Comparison of ENCODE assay signal across 1 cellular context in genomic region chr12:76883826-76884225, GRCh38.
TF ChIP-seq lines count a peak whose summit lies in the region.

No MANE protein-coding gene starts in this region.

TF ChIP-seq in HepG2, 621 proteins besides CTCF, POLR2A, EP300 and RAD21 (continued from another document):
- TF ChIP-seq, protein P1, sequence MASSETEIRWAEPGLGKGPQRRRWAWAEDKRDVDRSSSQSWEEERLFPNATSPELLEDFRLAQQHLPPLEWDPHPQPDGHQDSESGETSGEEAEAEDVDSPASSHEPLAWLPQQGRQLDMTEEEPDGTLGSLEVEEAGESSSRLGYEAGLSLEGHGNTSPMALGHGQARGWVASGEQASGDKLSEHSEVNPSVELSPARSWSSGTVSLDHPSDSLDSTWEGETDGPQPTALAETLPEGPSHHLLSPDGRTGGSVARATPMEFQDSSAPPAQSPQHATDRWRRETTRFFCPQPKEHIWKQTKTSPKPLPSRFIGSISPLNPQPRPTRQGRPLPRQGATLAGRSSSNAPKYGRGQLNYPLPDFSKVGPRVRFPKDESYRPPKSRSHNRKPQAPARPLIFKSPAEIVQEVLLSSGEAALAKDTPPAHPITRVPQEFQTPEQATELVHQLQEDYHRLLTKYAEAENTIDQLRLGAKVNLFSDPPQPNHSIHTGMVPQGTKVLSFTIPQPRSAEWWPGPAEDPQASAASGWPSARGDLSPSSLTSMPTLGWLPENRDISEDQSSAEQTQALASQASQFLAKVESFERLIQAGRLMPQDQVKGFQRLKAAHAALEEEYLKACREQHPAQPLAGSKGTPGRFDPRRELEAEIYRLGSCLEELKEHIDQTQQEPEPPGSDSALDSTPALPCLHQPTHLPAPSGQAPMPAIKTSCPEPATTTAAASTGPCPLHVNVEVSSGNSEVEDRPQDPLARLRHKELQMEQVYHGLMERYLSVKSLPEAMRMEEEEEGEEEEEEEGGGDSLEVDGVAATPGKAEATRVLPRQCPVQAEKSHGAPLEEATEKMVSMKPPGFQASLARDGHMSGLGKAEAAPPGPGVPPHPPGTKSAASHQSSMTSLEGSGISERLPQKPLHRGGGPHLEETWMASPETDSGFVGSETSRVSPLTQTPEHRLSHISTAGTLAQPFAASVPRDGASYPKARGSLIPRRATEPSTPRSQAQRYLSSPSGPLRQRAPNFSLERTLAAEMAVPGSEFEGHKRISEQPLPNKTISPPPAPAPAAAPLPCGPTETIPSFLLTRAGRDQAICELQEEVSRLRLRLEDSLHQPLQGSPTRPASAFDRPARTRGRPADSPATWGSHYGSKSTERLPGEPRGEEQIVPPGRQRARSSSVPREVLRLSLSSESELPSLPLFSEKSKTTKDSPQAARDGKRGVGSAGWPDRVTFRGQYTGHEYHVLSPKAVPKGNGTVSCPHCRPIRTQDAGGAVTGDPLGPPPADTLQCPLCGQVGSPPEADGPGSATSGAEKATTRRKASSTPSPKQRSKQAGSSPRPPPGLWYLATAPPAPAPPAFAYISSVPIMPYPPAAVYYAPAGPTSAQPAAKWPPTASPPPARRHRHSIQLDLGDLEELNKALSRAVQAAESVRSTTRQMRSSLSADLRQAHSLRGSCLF (CRISPR knock-in tag; IDR thresholded peaks at IDR 0.05; ENCODE audit: borderline replicate concordance): no peak
- TF ChIP-seq, protein P2, sequence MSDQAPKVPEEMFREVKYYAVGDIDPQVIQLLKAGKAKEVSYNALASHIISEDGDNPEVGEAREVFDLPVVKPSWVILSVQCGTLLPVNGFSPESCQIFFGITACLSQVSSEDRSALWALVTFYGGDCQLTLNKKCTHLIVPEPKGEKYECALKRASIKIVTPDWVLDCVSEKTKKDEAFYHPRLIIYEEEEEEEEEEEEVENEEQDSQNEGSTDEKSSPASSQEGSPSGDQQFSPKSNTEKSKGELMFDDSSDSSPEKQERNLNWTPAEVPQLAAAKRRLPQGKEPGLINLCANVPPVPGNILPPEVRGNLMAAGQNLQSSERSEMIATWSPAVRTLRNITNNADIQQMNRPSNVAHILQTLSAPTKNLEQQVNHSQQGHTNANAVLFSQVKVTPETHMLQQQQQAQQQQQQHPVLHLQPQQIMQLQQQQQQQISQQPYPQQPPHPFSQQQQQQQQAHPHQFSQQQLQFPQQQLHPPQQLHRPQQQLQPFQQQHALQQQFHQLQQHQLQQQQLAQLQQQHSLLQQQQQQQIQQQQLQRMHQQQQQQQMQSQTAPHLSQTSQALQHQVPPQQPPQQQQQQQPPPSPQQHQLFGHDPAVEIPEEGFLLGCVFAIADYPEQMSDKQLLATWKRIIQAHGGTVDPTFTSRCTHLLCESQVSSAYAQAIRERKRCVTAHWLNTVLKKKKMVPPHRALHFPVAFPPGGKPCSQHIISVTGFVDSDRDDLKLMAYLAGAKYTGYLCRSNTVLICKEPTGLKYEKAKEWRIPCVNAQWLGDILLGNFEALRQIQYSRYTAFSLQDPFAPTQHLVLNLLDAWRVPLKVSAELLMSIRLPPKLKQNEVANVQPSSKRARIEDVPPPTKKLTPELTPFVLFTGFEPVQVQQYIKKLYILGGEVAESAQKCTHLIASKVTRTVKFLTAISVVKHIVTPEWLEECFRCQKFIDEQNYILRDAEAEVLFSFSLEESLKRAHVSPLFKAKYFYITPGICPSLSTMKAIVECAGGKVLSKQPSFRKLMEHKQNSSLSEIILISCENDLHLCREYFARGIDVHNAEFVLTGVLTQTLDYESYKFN (CRISPR knock-in tag; conservative IDR thresholded peaks at IDR 0.05): no peak
- TF ChIP-seq, protein P3, sequence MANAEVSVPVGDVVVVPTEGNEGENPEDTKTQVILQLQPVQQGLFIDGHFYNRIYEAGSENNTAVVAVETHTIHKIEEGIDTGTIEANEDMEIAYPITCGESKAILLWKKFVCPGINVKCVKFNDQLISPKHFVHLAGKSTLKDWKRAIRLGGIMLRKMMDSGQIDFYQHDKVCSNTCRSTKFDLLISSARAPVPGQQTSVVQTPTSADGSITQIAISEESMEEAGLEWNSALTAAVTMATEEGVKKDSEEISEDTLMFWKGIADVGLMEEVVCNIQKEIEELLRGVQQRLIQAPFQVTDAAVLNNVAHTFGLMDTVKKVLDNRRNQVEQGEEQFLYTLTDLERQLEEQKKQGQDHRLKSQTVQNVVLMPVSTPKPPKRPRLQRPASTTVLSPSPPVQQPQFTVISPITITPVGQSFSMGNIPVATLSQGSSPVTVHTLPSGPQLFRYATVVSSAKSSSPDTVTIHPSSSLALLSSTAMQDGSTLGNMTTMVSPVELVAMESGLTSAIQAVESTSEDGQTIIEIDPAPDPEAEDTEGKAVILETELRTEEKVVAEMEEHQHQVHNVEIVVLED (CRISPR knock-in tag; IDR thresholded peaks at IDR 0.05; ENCODE audit: borderline replicate concordance): no peak
- no peak for TF ChIP-seq YEATS4 (CRISPR knock-in tag; IDR thresholded peaks at IDR 0.05; ENCODE audit: borderline replicate concordance)
- TF ChIP-seq ZNF776 (CRISPR knock-in tag; IDR thresholded peaks at IDR 0.05): no peak
- TF ChIP-seq MIXL1 (CRISPR knock-in tag; IDR thresholded peaks at IDR 0.05): no peak
- no peak for TF ChIP-seq ZBTB49 (CRISPR knock-in tag; IDR thresholded peaks at IDR 0.05; ENCODE audit: borderline replicate concordance)
- TF ChIP-seq, protein P4, sequence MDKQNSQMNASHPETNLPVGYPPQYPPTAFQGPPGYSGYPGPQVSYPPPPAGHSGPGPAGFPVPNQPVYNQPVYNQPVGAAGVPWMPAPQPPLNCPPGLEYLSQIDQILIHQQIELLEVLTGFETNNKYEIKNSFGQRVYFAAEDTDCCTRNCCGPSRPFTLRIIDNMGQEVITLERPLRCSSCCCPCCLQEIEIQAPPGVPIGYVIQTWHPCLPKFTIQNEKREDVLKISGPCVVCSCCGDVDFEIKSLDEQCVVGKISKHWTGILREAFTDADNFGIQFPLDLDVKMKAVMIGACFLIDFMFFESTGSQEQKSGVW (CRISPR knock-in tag; IDR thresholded peaks at IDR 0.05; ENCODE audit: borderline replicate concordance): no peak
- TF ChIP-seq MXI1 (IDR thresholded peaks at IDR 0.05; ENCODE audit: borderline replicate concordance, low read depth, low read length): no peak
- no peak for TF ChIP-seq RFXANK (CRISPR knock-in tag; IDR thresholded peaks at IDR 0.05)
- TF ChIP-seq HNF1B (CRISPR knock-in tag; IDR thresholded peaks at IDR 0.05): no peak
- TF ChIP-seq AHR (CRISPR knock-in tag; IDR thresholded peaks at IDR 0.05): no peak
- no peak for TF ChIP-seq AGO1 (IDR thresholded peaks at IDR 0.05; ENCODE audit: low read depth, low read length, poor library complexity, severe bottlenecking)
- TF ChIP-seq ZNF660 (CRISPR knock-in tag; IDR thresholded peaks at IDR 0.05; ENCODE audit: borderline replicate concordance, low read depth): no peak
- no peak for TF ChIP-seq PBX2 (CRISPR knock-in tag; IDR thresholded peaks at IDR 0.05)
- TF ChIP-seq SRY (CRISPR knock-in tag; IDR thresholded peaks at IDR 0.05): no peak
